25 cellular contexts compared by ENCODE assay signal in genomic region chr12:39937119-39937518, GRCh38.
DNase-seq lines count a peak whose midpoint lies in the region; ATAC-seq, FAIRE-seq and TF ChIP-seq lines count a peak whose summit lies in the region.
"Had no signal": no experiment of that assay in that cellular context is flagged by ENCODE, and none has a peak within 500 bp of the region (broad histone marks: within the 10 kb centered on the region; RNA-seq: fewer than 3 reads in every experiment).

No MANE protein-coding gene starts in this region.

- ATAC-seq in left lobe of liver: peak; percentile 68
- ATAC-seq in HG03342 (IDR thresholded peaks at IDR 0.05; ENCODE audit: unreplicated experiment): no peak
- ATAC-seq: A549 had no signal

- H3K4me3 ChIP-seq in bronchial epithelial cell (ENCODE audit: low read depth, low read length) (no peak overlapping the region), Peyer's patch (no peak overlapping the region)
- H3K4me3 ChIP-seq: A549; BLaER1 treated with 17β-estradiol and CSF1 and Interleukin-3, amounts not matched to agents 10 nM and 100 nM; HAP-1 had no signal

- H3K27ac ChIP-seq in Peyer's patch: no peak overlapping the region
- H3K27ac ChIP-seq: A549; BLaER1 treated with 17β-estradiol and CSF1 and Interleukin-3, amounts not matched to agents 10 nM and 100 nM had no signal

- H3K36me3 ChIP-seq in bronchial epithelial cell (ENCODE audit: control insufficient read depth, insufficient read depth, low read length): no peaks in the 10 kb centered on the region
- no peaks in the 10 kb centered on the region for H3K36me3 ChIP-seq in Peyer's patch
- H3K36me3 ChIP-seq: BE2C; BLaER1 treated with 17β-estradiol and CSF1 and Interleukin-3, amounts not matched to agents 10 nM and 100 nM; HAP-1 had no signal

- TF ChIP-seq CTCF in bronchial epithelial cell (IDR thresholded peaks at IDR 0.05; ENCODE audit: insufficient read depth, low read length, severe bottlenecking) (no peak), Peyer's patch (IDR thresholded peaks at IDR 0.05) (no peak)

- no peaks in the 10 kb centered on the region for H3K27me3 ChIP-seq in bronchial epithelial cell (ENCODE audit: control insufficient read depth, insufficient read depth, low read length)
- no peaks in the 10 kb centered on the region for H3K27me3 ChIP-seq in Peyer's patch
- H3K27me3 ChIP-seq: BE2C; BLaER1 treated with 17β-estradiol and CSF1 and Interleukin-3, amounts not matched to agents 10 nM and 100 nM had no signal

- no peak for TF ChIP-seq POLR2A in Peyer's patch (IDR thresholded peaks at IDR 0.05)

- DNase-seq in OCI-M1 (lab: John Stamatoyannopoulos, UW) (peak; percentile 53), bronchial epithelial cell (ENCODE audit: low read depth) (no peak), left lobe of liver (ENCODE audit: low spot score) (no peak), dedifferentiated amniotic fluid mesenchymal stem cell (ENCODE audit: extremely low spot score) (no peak), Peyer's patch (no peak)
- DNase-seq: 8988T; ACHN; AML-193; BE2C; CD4-positive, alpha-beta T cell; CD8-positive, alpha-beta memory T cell; DMS 273 treated with DMSO at 0.1 percent for 48 hours; DMS79; EL; GDM1; GOT3; HFFc6 had no signal

- peaks cover 0 to 4% (median 0%) of the 10 kb centered on the region in 4 donors for H3K4me1 ChIP-seq in Peyer's patch
- H3K4me1 ChIP-seq: A549, BE2C, HAP-1 had no signal

- peak; percentile 83 for FAIRE-seq in bronchial epithelial cell (lab: Jason Lieb, UNC)
- FAIRE-seq: A549, D721Med, GM12891, GM18507, H54 had no signal

- H3K9me3 ChIP-seq in Peyer's patch: no peaks in the 10 kb centered on the region
- H3K9me3 ChIP-seq: A549; BE2C; BLaER1 treated with 17β-estradiol and CSF1 and Interleukin-3, amounts not matched to agents 10 nM and 100 nM; HAP-1 had no signal
